ENCODE assay signal across 2 cellular contexts in genomic region chr1:184789899-184790298, GRCh38.
TF ChIP-seq lines count a peak whose summit lies in the region.

No MANE protein-coding gene starts in this region.

TF ChIP-seq in SK-N-SH, 30 proteins besides CTCF, POLR2A, EP300 and RAD21 (continued from another document):
- TF ChIP-seq USF1 (IDR thresholded peaks at IDR 0.05; ENCODE audit: borderline replicate concordance, low read depth) (no peak), PBX3 (IDR thresholded peaks at IDR 0.05) (no peak), RXRA (IDR thresholded peaks at IDR 0.05; ENCODE audit: borderline replicate concordance, low read depth) (no peak), CHD2 (IDR thresholded peaks at IDR 0.05; ENCODE audit: low read length, partially characterized antibody) (no peak), MAX (IDR thresholded peaks at IDR 0.05; ENCODE audit: low read depth) (no peak), TAF1 (IDR thresholded peaks at IDR 0.05; ENCODE audit: borderline replicate concordance, low read depth, low read length) (no peak)

TF ChIP-seq in SK-N-SH treated with all-trans-retinoic acid at 6 μM for 48 hours, 23 proteins besides CTCF, POLR2A, EP300 and RAD21 (continued from another document):
- no peak for TF ChIP-seq PATZ1 (CRISPR knock-in tag; IDR thresholded peaks at IDR 0.05; ENCODE audit: borderline replicate concordance)
- no peak for TF ChIP-seq CREB5 (CRISPR knock-in tag; IDR thresholded peaks at IDR 0.05; ENCODE audit: low read depth)
- TF ChIP-seq POU6F1 (CRISPR knock-in tag; IDR thresholded peaks at IDR 0.05; ENCODE audit: borderline replicate concordance, low read depth) = no peak
- no peak for TF ChIP-seq ZFP30 (CRISPR knock-in tag; IDR thresholded peaks at IDR 0.05)
- no peak for TF ChIP-seq ZNF8 (CRISPR knock-in tag; IDR thresholded peaks at IDR 0.05)
- no peak for TF ChIP-seq OSR1 (CRISPR knock-in tag; IDR thresholded peaks at IDR 0.05)
- TF ChIP-seq ISL1 (CRISPR knock-in tag; IDR thresholded peaks at IDR 0.05) = no peak
- no peak for TF ChIP-seq ZFP3 (CRISPR knock-in tag; IDR thresholded peaks at IDR 0.05)
- no peak for TF ChIP-seq TCF4 (CRISPR knock-in tag; IDR thresholded peaks at IDR 0.05; ENCODE audit: borderline replicate concordance)
- no peak for TF ChIP-seq TOX (CRISPR knock-in tag; IDR thresholded peaks at IDR 0.05; ENCODE audit: borderline replicate concordance)
- no peak for TF ChIP-seq ZNF565 (CRISPR knock-in tag; conservative IDR thresholded peaks at IDR 0.05; ENCODE audit: low read depth)
